In the genomic region with DNA sequence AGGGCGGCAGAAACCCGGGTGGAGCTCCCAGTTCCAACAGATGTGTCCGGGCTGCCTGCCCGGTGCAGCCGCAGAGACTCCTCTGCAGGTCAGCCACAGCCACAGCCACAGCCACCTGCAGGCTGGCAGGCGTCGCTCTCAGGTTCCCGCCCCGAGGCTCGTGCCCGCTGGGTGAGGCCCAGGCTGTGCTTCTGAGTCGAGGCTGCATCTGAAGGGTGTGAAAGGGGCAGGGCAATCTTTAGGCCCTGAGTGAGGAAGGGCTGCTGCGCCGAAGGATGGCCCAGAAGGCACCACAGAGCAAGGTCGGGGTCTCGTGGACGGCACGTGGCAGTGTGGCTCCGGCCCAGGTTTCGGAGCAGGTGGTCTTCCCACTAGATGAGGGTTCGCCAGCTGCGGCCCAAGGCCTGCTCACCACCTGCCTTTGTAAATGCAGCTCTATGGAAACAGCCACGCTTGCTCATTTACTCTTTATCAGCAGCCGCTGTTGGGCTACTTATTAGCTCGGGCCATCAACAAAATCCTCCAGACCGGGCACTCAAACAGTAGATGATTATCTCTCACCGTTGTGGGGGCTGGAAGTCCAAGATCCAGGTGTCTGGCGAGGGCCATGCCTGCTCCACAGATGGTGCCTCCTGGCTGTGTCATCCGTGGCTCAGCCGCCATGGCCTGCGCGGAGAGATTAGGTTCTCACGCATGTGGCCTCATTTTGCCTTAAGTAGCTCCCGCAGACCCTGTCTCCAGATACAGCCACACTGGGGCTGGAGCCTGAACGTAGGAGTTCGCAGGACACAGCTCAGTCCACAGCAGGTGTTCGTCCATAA, we compare ENCODE assay signal across 21 cellular contexts. TPM values are rescaled to one million over a fixed set of nuclear protein-coding genes. Genes with fewer than 3 reads are reported as not detected.
DNase-seq lines count a peak whose midpoint lies in the region; ATAC-seq and TF ChIP-seq lines count a peak whose summit lies in the region.
"Had no signal": no experiment of that assay in that cellular context is flagged by ENCODE, and none has a peak within 500 bp of the region (broad histone marks: within the 10 kb centered on the region; RNA-seq: fewer than 3 reads in every experiment).

No MANE protein-coding gene starts in this region.

- no peaks in the 10 kb centered on the region for H3K27me3 ChIP-seq in H7 (ENCODE audit: control insufficient read depth, insufficient read depth, low read length)
- H3K27me3 ChIP-seq: suprapubic skin had no signal

- H3K27me3 Mint-ChIP-seq in progenitor cell of endocrine pancreas, result no peaks in the 10 kb centered on the region
- H3K27me3 Mint-ChIP-seq: activated B cell treated with CpG ODN at 0.5 μM for 24 hours; activated T-cell treated with anti-CD3 and anti-CD28 coated beads, Interleukin-2, amount 50 U/mL, for 24 hours had no signal

- peaks cover 32% of the 10 kb centered on the region for H3K36me3 Mint-ChIP-seq in progenitor cell of endocrine pancreas (ENCODE audit: insufficient read depth)

- H3K4me3 ChIP-seq in H7 (ENCODE audit: insufficient read depth, low read depth, low read length), result no peak overlapping the region
- H3K4me3 ChIP-seq: coronary artery, suprapubic skin had no signal

- H3K9me3 Mint-ChIP-seq in progenitor cell of endocrine pancreas (ENCODE audit: low read depth), result peaks cover 17% of the 10 kb centered on the region
- H3K9me3 Mint-ChIP-seq: activated naive CD4-positive, alpha-beta T cell treated with anti-CD3 and anti-CD28 coated beads, Interleukin-2, amount 50 U/mL, for 72 hours had no signal

- H3K27ac Mint-ChIP-seq in progenitor cell of endocrine pancreas, result peak overlapping the region; percentile 93
- H3K27ac Mint-ChIP-seq: activated B cell treated with CpG ODN at 0.5 μM for 24 hours; activated CD8-positive, alpha-beta T cell treated with anti-CD3 and anti-CD28 coated beads, Interleukin-2, amount 10 ng/mL, durations not matched to agents 7 days and 5 days; activated T-cell treated with anti-CD3 and anti-CD28 coated beads, Interleukin-2, amount 50 U/mL, for 24 hours; T-helper 1 cell treated with Interleukin-12 subunit alpha and Interleukin-12 subunit beta and Interleukin-4 antibody, amounts not matched to agents 30 μg/mL and 1 μg/mL, for 36 hours had no signal

- no peak for TF ChIP-seq CTCF in progenitor cell of endocrine pancreas (IDR thresholded peaks at IDR 0.05; ENCODE audit: unreplicated experiment)

- ATAC-seq in SK-N-SH treated with all-trans-retinoic acid at 6 μM for 48 hours (no peak; the same call in 2 of the 3 replicates), HG03175 (IDR thresholded peaks at IDR 0.05; ENCODE audit: unreplicated experiment) (no peak)
- ATAC-seq: activated CD8-positive, alpha-beta T cell treated with anti-CD3 and anti-CD28 coated beads, Interleukin-2, amount 10 ng/mL, durations not matched to agents 7 days and 5 days; activated naive CD4-positive, alpha-beta T cell treated with anti-CD3 and anti-CD28 coated beads, Interleukin-2, amount 50 U/mL, for 72 hours; Right ventricle myocardium inferior had no signal

- no peaks in the 10 kb centered on the region; the same call in none of the 2 replicates for H3K36me3 ChIP-seq in H7 (replicated peaks; ENCODE audit: control insufficient read depth, insufficient read depth, low read length)

- H3K4me1 Mint-ChIP-seq in progenitor cell of endocrine pancreas (ENCODE audit: low read depth), result peaks cover 35% of the 10 kb centered on the region

- DNase-seq in H7 (peak; percentile 36), islet precursor cell (peak; percentile 52), progenitor cell of endocrine pancreas (ENCODE audit: low spot score, unreplicated experiment) (no peak), ureter (ENCODE audit: low spot score) (no peak), MV-4-11 (lab: John Stamatoyannopoulos, UW) (no peak)
- DNase-seq in activated CD4-positive, alpha-beta T cell treated with anti-CD3 and anti-CD28 coated beads for 4 hours, result no peak
- DNase-seq: activated B cell treated with CpG ODN at 0.5 μM for 24 hours; activated CD8-positive, alpha-beta T cell treated with anti-CD3 and anti-CD28 coated beads, Interleukin-2, amount 10 ng/mL, durations not matched to agents 7 days and 5 days; activated T-cell treated with anti-CD3 and anti-CD28 coated beads, Interleukin-2, amount 50 U/mL, for 24 hours; hippocampal formation; KG1; NCI-H2081; NCI-H446 treated with DMSO at 0.1 percent for 48 hours; stimulated activated CD4-positive, alpha-beta T cell treated with anti-CD3 and anti-CD28 coated beads, Interleukin-12 subunit alpha, Interleukin-12 subunit beta, amount 100 ng/mL, for 4 hours had no signal

- H3K4me3 Mint-ChIP-seq in progenitor cell of endocrine pancreas (ENCODE audit: low read depth), result peak overlapping the region; percentile 37
- H3K4me3 Mint-ChIP-seq: activated B cell treated with CpG ODN at 0.5 μM for 24 hours; activated CD8-positive, alpha-beta T cell treated with anti-CD3 and anti-CD28 coated beads, Interleukin-2, amount 10 ng/mL, durations not matched to agents 7 days and 5 days; activated T-cell treated with anti-CD3 and anti-CD28 coated beads, Interleukin-2, amount 50 U/mL, for 24 hours; T-helper 1 cell treated with Interleukin-12 subunit alpha and Interleukin-12 subunit beta and Interleukin-4 antibody, amounts not matched to agents 30 μg/mL and 1 μg/mL, for 36 hours had no signal

TF ChIP-seq in SK-N-SH treated with all-trans-retinoic acid at 6 μM for 48 hours, 23 proteins besides CTCF, POLR2A, EP300 and RAD21:
- peak; percentile 87; the same call in 1 of the 2 replicates for TF ChIP-seq ZFP3 (CRISPR knock-in tag; IDR thresholded peaks at IDR 0.05)
- peak; percentile 81; the same call in 1 of the 2 replicates for TF ChIP-seq TSHZ2 (CRISPR knock-in tag; IDR thresholded peaks at IDR 0.05)
- peak; percentile 95 for TF ChIP-seq TCF4 (CRISPR knock-in tag; IDR thresholded peaks at IDR 0.05; ENCODE audit: borderline replicate concordance)
- TF ChIP-seq, protein P1, sequence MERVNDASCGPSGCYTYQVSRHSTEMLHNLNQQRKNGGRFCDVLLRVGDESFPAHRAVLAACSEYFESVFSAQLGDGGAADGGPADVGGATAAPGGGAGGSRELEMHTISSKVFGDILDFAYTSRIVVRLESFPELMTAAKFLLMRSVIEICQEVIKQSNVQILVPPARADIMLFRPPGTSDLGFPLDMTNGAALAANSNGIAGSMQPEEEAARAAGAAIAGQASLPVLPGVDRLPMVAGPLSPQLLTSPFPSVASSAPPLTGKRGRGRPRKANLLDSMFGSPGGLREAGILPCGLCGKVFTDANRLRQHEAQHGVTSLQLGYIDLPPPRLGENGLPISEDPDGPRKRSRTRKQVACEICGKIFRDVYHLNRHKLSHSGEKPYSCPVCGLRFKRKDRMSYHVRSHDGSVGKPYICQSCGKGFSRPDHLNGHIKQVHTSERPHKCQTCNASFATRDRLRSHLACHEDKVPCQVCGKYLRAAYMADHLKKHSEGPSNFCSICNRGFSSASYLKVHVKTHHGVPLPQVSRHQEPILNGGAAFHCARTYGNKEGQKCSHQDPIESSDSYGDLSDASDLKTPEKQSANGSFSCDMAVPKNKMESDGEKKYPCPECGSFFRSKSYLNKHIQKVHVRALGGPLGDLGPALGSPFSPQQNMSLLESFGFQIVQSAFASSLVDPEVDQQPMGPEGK (CRISPR knock-in tag; IDR thresholded peaks at IDR 0.05; ENCODE audit: borderline replicate concordance), result no peak
- TF ChIP-seq ZNF70 (CRISPR knock-in tag; IDR thresholded peaks at IDR 0.05), result no peak
- TF ChIP-seq SNAI2 (CRISPR knock-in tag; IDR thresholded peaks at IDR 0.05), result no peak

RNA-seq across cellular contexts. Expression of gene TFDP1, which starts 40.3 kb away (rescaled TPM):
- 62.2 and 78.2 TPM in 2 replicates for total RNA-seq in H7 (2014; rRNA removed; shearing (Covaris generic))
- 58.2 and 63.9 TPM in 2 replicates for total RNA-seq in progenitor cell of endocrine pancreas
- 54.9 TPM for total RNA-seq in ureter

RNA-seq across cellular contexts. Expression of gene DCUN1D2, which starts 53.8 kb away (rescaled TPM):
- total RNA-seq in H7 (2014; rRNA removed; shearing (Covaris generic)), result 11.9 and 15.5 TPM in 2 replicates
- total RNA-seq in progenitor cell of endocrine pancreas (44.9 and 51.2 TPM in 2 replicates), ureter (20.6 TPM)

Comparison
In these comparisons a context has a peak if more than half of its experiments do, and no peak if none do; other contexts are left out.
1. DNase-seq: peak in H7 (single experiment) and islet precursor cell (single experiment); none in progenitor cell of endocrine pancreas (single experiment), ureter (single experiment), MV-4-11 (single experiment) and activated CD4-positive, alpha-beta T cell treated with anti-CD3 and anti-CD28 coated beads for 4 hours (0 of 2).